Comparison of ENCODE assay signal across 14 cellular contexts in the genomic region with DNA sequence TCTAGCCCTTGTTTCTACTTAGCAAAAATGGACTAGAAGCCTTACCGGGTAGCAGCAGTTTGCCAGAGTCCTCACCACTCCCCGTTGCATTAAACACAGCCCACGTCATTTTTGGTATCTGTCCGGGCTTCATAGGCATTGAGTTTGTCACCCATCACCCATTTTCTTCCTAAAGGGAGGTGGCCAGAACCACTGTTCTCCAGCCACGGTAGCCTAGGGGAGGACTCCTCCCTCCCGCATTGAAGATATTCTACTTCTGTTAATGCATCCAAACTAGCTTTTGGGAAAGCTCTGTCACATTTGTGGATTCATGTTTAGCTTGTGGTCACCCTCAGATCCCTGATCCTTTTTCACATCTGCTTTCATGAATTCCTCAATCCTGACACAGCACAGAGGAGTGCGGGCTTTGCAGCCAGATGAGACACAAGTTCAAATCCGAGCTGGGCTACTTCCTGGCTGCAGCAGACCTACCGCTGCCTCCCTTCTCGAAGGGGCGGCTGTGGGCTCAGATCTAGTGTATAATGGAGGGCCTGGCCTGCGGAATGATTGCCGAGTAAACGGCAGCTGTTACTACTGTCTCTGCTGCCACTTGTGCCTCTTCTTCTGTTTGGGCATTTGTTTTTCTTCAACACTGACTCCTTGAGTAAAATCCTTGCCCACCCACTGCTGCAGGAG.
DNase-seq lines count a peak whose midpoint lies in the region; ATAC-seq and TF ChIP-seq lines count a peak whose summit lies in the region.
"Had no signal": no experiment of that assay in that cellular context is flagged by ENCODE, and none has a peak within 500 bp of the region (broad histone marks: within the 10 kb centered on the region; RNA-seq: fewer than 3 reads in every experiment).

No MANE protein-coding gene starts in this region.

- intact Hi-C loops in vagina (cut with DNase I) = no loop called here

- H3K4me3 ChIP-seq in SJCRH30 = no peak overlapping the region
- no peak overlapping the region for H3K4me3 ChIP-seq in vagina
- H3K4me3 ChIP-seq: left lung had no signal

- H3K9me3 ChIP-seq in SJCRH30 (replicated peaks) (no peaks in the 10 kb centered on the region), vagina (no peaks in the 10 kb centered on the region)
- H3K9me3 ChIP-seq: left lung had no signal

- TF ChIP-seq POLR2A in vagina (IDR thresholded peaks at IDR 0.05) = no peak

- peak overlapping the region; percentile 76 for H3K27ac Mint-ChIP-seq in activated naive CD4-positive, alpha-beta T cell treated with anti-CD3 and anti-CD28 coated beads, Interleukin-2, amount 10 ng/mL, durations not matched to agents 7 days and 5 days
- H3K27ac Mint-ChIP-seq: activated naive CD4-positive, alpha-beta T cell treated with anti-CD3 and anti-CD28 coated beads, Interleukin-2, amount 50 U/mL, for 72 hours; HFFc6 had no signal

- no peaks in the 10 kb centered on the region for H3K9me3 Mint-ChIP-seq in activated naive CD4-positive, alpha-beta T cell treated with anti-CD3 and anti-CD28 coated beads, Interleukin-2, amount 10 ng/mL, durations not matched to agents 7 days and 5 days
- H3K9me3 Mint-ChIP-seq: activated naive CD4-positive, alpha-beta T cell treated with anti-CD3 and anti-CD28 coated beads, Interleukin-2, amount 50 U/mL, for 72 hours; HFFc6 had no signal

- no peak overlapping the region for H3K27ac ChIP-seq in SJCRH30
- H3K27ac ChIP-seq in vagina = peak overlapping the region; percentile 7
- H3K27ac ChIP-seq: KMS-11, WERI-Rb-1 had no signal

- H3K36me3 ChIP-seq in SJCRH30 = no peaks in the 10 kb centered on the region
- H3K36me3 ChIP-seq in vagina = no peaks in the 10 kb centered on the region
- H3K36me3 ChIP-seq: left lung, WERI-Rb-1 had no signal

- DNase-seq in activated naive CD4-positive, alpha-beta T cell treated with anti-CD3 and anti-CD28 coated beads, Interleukin-2, amount 10 ng/mL, durations not matched to agents 7 days and 5 days = no peak
- DNase-seq in activated naive CD4-positive, alpha-beta T cell treated with Interleukin-2 at 50 U/mL for 16 hours = no peak
- peak; percentile 53 to 62 for DNase-seq in SJCRH30
- DNase-seq in fibroblast of gingiva (ENCODE audit: low read depth) = peak; percentile 14
- no peak for DNase-seq in vagina (ENCODE audit: extremely low spot score in 2 of 2)
- DNase-seq: HFFc6, NCI-H1694, WERI-Rb-1 had no signal

- H3K36me3 Mint-ChIP-seq in activated naive CD4-positive, alpha-beta T cell treated with anti-CD3 and anti-CD28 coated beads, Interleukin-2, amount 10 ng/mL, durations not matched to agents 7 days and 5 days = peaks cover 3% of the 10 kb centered on the region
- H3K36me3 Mint-ChIP-seq: activated naive CD4-positive, alpha-beta T cell treated with anti-CD3 and anti-CD28 coated beads, Interleukin-2, amount 50 U/mL, for 72 hours had no signal

- CTCF ChIA-PET in activated naive CD4-positive, alpha-beta T cell treated with anti-CD3 and anti-CD28 coated beads, Interleukin-2, amount 10 ng/mL, durations not matched to agents 7 days and 5 days (lab: Charles Lee) = interaction anchor here (0.8 kb wide), 1 partner anchor 70 kb away, joined by 4 read pairs; no protein-coding TSS in a partner anchor

- H3K4me1 ChIP-seq in SJCRH30 = peaks cover 14% of the 10 kb centered on the region
- peaks cover 35% of the 10 kb centered on the region for H3K4me1 ChIP-seq in vagina

- ATAC-seq in esophagus mucosa (no peak), HG03175 (IDR thresholded peaks at IDR 0.05; ENCODE audit: unreplicated experiment) (no peak), HG02759 (IDR thresholded peaks at IDR 0.05; ENCODE audit: unreplicated experiment) (no peak)

- H3K4me3 Mint-ChIP-seq in activated naive CD4-positive, alpha-beta T cell treated with anti-CD3 and anti-CD28 coated beads, Interleukin-2, amount 10 ng/mL, durations not matched to agents 7 days and 5 days = peak overlapping the region; percentile 25
- H3K4me3 Mint-ChIP-seq: HFFc6 had no signal

- peaks cover 70% of the 10 kb centered on the region for H3K27me3 Mint-ChIP-seq in activated naive CD4-positive, alpha-beta T cell treated with anti-CD3 and anti-CD28 coated beads, Interleukin-2, amount 10 ng/mL, durations not matched to agents 7 days and 5 days

- no peaks in the 10 kb centered on the region for H3K27me3 ChIP-seq in SJCRH30
- no peaks in the 10 kb centered on the region for H3K27me3 ChIP-seq in vagina

- peaks cover 72% of the 10 kb centered on the region for H3K4me1 Mint-ChIP-seq in activated naive CD4-positive, alpha-beta T cell treated with anti-CD3 and anti-CD28 coated beads, Interleukin-2, amount 10 ng/mL, durations not matched to agents 7 days and 5 days

- TF ChIP-seq CTCF in vagina (IDR thresholded peaks at IDR 0.05) = no peak

Comparison
In these comparisons a context has a peak if more than half of its experiments do, and no peak if none do; other contexts are left out.
1. DNase-seq: peak in SJCRH30 (2 of 2) and fibroblast of gingiva (single experiment); none in activated naive CD4-positive, alpha-beta T cell treated with anti-CD3 and anti-CD28 coated beads, Interleukin-2, amount 10 ng/mL, durations not matched to agents 7 days and 5 days (single experiment), activated naive CD4-positive, alpha-beta T cell treated with Interleukin-2 at 50 U/mL for 16 hours (single experiment) and vagina (0 of 2).